38 cellular contexts compared by ENCODE assay signal in genomic region chr6:49517919-49518318, GRCh38. TPM values are rescaled to one million over a fixed set of nuclear protein-coding genes. Genes with fewer than 3 reads are reported as not detected.
"Had no signal": no experiment of that assay in that cellular context is flagged by ENCODE, and none has a peak within 500 bp of the region (broad histone marks: within the 10 kb centered on the region; RNA-seq: fewer than 3 reads in every experiment).

No MANE protein-coding gene starts in this region.

- H3K4me3 ChIP-seq: MG63 had no signal

- H3K9me3 ChIP-seq: MG63 had no signal

- DNase-seq: Karpas-422, Kasumi-1, MG63, MM.1S, MV-4-11, NCI-H1048, NCI-H1092, NCI-H1092 treated with DMSO at 0.1 percent for 48 hours, NCI-H1105, NCI-H1105 treated with DMSO at 0.1 percent for 48 hours, NCI-H1417, NCI-H1417 treated with DMSO at 0.1 percent for 48 hours, NCI-H1436, NCI-H1436 treated with DMSO at 0.1 percent for 48 hours, NCI-H146, NCI-H1694, NCI-H1694 treated with DMSO at 0.1 percent for 48 hours, NCI-H187, NCI-H187 treated with DMSO at 0.1 percent for 48 hours, NCI-H1930, NCI-H2029, NCI-H2029 treated with DMSO at 0.1 percent for 48 hours, NCI-H2081, NCI-H2081 treated with DMSO at 0.1 percent for 48 hours, NCI-H2107, NCI-H2171, NCI-H2171 treated with DMSO at 0.1 percent for 48 hours, NCI-H2227 treated with DMSO at 0.1 percent for 48 hours, NCI-H226, NCI-H345, NCI-H446, NCI-H446 treated with DMSO at 0.1 percent for 48 hours, NCI-H510A, NCI-H510A treated with DMSO at 0.1 percent for 48 hours had no signal

- H3K27me3 ChIP-seq: MG63 had no signal

RNA-seq across cellular contexts. Expression of gene GLYATL3, which starts 18.2 kb away (rescaled TPM):
- total RNA-seq: LHCN-M2, M059J, MCF 10A, NCI-H460 had no signal
